In the genomic region with DNA sequence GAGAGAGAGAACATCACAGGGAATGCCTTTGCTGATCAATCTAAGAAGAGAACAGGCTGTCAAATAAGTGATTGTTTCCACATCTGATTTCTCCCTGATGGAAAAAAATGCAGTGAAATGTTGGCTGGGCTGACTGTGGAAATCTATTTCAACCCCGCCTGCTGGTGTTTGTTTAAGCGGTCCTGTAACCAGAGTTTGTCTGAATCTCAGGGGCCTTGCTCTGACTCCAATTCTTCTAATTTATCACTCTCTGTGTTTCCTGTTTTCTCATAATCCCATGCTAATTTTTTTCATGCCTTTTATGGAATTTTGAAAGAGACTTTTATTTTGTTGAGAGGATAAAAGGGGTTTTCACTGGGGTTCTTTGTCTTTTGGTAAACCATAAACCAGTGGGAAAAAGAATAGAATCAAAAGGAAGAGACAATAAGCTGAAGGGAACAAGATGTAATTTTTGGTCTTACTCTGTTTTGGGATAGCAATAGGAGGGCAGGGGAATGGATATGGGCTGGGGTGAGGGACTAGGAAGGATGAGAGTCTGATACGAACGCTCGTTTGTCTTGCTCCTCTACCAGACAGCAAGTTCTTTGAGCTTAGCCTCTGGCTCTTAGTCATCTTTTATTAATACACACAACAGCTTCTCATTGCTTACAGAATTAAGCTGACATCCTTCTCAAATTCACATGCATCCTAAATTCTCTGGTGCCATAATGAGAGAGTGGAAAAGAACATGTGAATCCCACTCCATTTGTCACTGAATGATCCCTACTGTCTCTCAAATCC, we compare ENCODE assay signal across 13 cellular contexts. TPM values are rescaled to one million over a fixed set of nuclear protein-coding genes. Genes with fewer than 3 reads are reported as not detected.
DNase-seq lines count a peak whose midpoint lies in the region; ATAC-seq and TF ChIP-seq lines count a peak whose summit lies in the region.
"Had no signal": no experiment of that assay in that cellular context is flagged by ENCODE, and none has a peak within 500 bp of the region (broad histone marks: within the 10 kb centered on the region; RNA-seq: fewer than 3 reads in every experiment).

No MANE protein-coding gene starts in this region.

- peak overlapping the region; percentile 0 to 56 (median 44) for H3K27ac ChIP-seq in body of pancreas
- no peak overlapping the region for H3K27ac ChIP-seq in osteoblast (ENCODE audit: low read depth, low read length)
- peak overlapping the region; percentile 41 to 67 (median 48) for H3K27ac ChIP-seq in upper lobe of left lung

- H3K9me3 ChIP-seq in body of pancreas = no peaks in the 10 kb centered on the region
- H3K9me3 ChIP-seq in osteoblast (ENCODE audit: low read depth, low read length) = no peaks in the 10 kb centered on the region
- H3K9me3 ChIP-seq in upper lobe of left lung = no peaks in the 10 kb centered on the region

- peak overlapping the region; percentile 36 for H2AFZ ChIP-seq in osteoblast (ENCODE audit: low read length)

- TF ChIP-seq POLR2A in body of pancreas (IDR thresholded peaks at IDR 0.05) = no peak
- TF ChIP-seq POLR2A in upper lobe of left lung (IDR thresholded peaks at IDR 0.05) = no peak

- no peak overlapping the region for H3K4me3 ChIP-seq in body of pancreas
- no peak overlapping the region for H3K4me3 ChIP-seq in osteoblast (ENCODE audit: insufficient read depth, low read length)
- H3K4me3 ChIP-seq in upper lobe of left lung = no peak overlapping the region

- peak in 1 of 7 experiments; percentile 4 for TF ChIP-seq CTCF in body of pancreas (IDR thresholded peaks at IDR 0.05)
- no peak for TF ChIP-seq CTCF in osteoblast (IDR thresholded peaks at IDR 0.05; ENCODE audit: extremely low read depth, low read depth, low read length)
- TF ChIP-seq CTCF in upper lobe of left lung (IDR thresholded peaks at IDR 0.05) = no peak

- 24 to 31% methylated on average over 5 of the region's 5 CpGs for WGBS in body of pancreas, 2 donors
- WGBS in upper lobe of left lung, 2 donors = 45 to 61% methylated on average over 5 of the region's 5 CpGs

- no peaks in the 10 kb centered on the region for H4K20me1 ChIP-seq in osteoblast (ENCODE audit: insufficient read depth, low read length)

- no peak for TF ChIP-seq EP300 in upper lobe of left lung (IDR thresholded peaks at IDR 0.05)

- DNase-seq in body of pancreas (peak in 1 of 4 donors; percentile 36), Right ventricle myocardium superior (no peak), osteoblast (ENCODE audit: insufficient read length, low spot score, missing footprints) (no peak), upper lobe of left lung (no peak), hypothalamus (lab: John Stamatoyannopoulos, UW) (no peak)
- DNase-seq: activated CD8-positive, alpha-beta memory T cell treated with anti-CD3 and anti-CD28 coated beads for 24 hours; endodermal cell; naive thymus-derived CD4-positive, alpha-beta T cell; T1000 had no signal

- H3K79me2 ChIP-seq in osteoblast (ENCODE audit: insufficient read depth, low read length) = no peaks in the 10 kb centered on the region

- H3K27me3 ChIP-seq in body of pancreas = no peaks in the 10 kb centered on the region
- H3K27me3 ChIP-seq in osteoblast (ENCODE audit: insufficient read depth, low read length) = peaks cover 10% of the 10 kb centered on the region
- no peaks in the 10 kb centered on the region for H3K27me3 ChIP-seq in upper lobe of left lung

- intact Hi-C loops in body of pancreas (cut with DNase I) = no loop called here
- intact Hi-C loops in Right ventricle myocardium superior (cut with DNase I) = no loop called here

- peaks cover 10% of the 10 kb centered on the region for H3K4me1 ChIP-seq in body of pancreas
- H3K4me1 ChIP-seq in osteoblast (ENCODE audit: insufficient read depth, low read length) = peaks cover 15% of the 10 kb centered on the region
- peaks cover 0 to 2% (median 0%) of the 10 kb centered on the region in 4 donors for H3K4me1 ChIP-seq in upper lobe of left lung

- no peaks in the 10 kb centered on the region for H3K36me3 ChIP-seq in body of pancreas (replicated peaks in 1 of 2; ENCODE audit: insufficient read depth in 1 of 2, low read depth in 2 of 2)
- no peaks in the 10 kb centered on the region for H3K36me3 ChIP-seq in osteoblast (ENCODE audit: insufficient read depth, low read length)
- H3K36me3 ChIP-seq in upper lobe of left lung = no peaks in the 10 kb centered on the region

- ATAC-seq in body of pancreas (peak; percentile 63), Right ventricle myocardium superior (ENCODE audit: poor library complexity) (peak; percentile 83), upper lobe of left lung (ENCODE audit: low FRiP score in 2 of 2) (peak in 1 of 2 donors; percentile 82), HG03521 (IDR thresholded peaks at IDR 0.05; ENCODE audit: unreplicated experiment) (no peak), HG03432 (IDR thresholded peaks at IDR 0.05; ENCODE audit: unreplicated experiment) (no peak)
- ATAC-seq: naive thymus-derived CD4-positive, alpha-beta T cell; Panc1; stimulated activated memory B cell treated with anti-CD40 and anti-IgM and Interleukin-4, amounts not matched to agents 10 μg/mL and 1 μg/mL and 100 μg/mL, for 72 hours had no signal

- peak overlapping the region; percentile 6 for H3K4me2 ChIP-seq in osteoblast (ENCODE audit: insufficient read depth, low read length)

RNA-seq across cellular contexts. Expression of a gene that starts 8.0 kb away (rescaled TPM):
- 100 to 1,000 TPM; 162 to 228 TPM for total RNA-seq in body of pancreas
- 231 TPM for total RNA-seq in Right ventricle myocardium superior
- total RNA-seq in osteoblast = 8.0 and 16.8 TPM in 2 replicates
- total RNA-seq in upper lobe of left lung = 100 to 1,000 TPM in 5 of 6 donors, 10 to 100 TPM in 1; 47.1 to 660 (median 286) TPM
- total RNA-seq: endodermal cell had no signal

RNA-seq across cellular contexts. Expression of a gene that starts 44.7 kb away (rescaled TPM):
- total RNA-seq in body of pancreas = 100 to 1,000 TPM in 1 of 2 donors, 10 to 100 TPM in 1; 79.1 to 131 TPM
- total RNA-seq in Right ventricle myocardium superior = 0.24 TPM
- total RNA-seq in osteoblast = not detected in 2 replicates
- total RNA-seq in upper lobe of left lung = 10 to 100 TPM in 1 of 6 donors, 1 to 10 TPM in 4, not detected in 1; 1.2 to 25.0 (median 9.3) TPM

RNA-seq across cellular contexts. Expression of a gene that starts 50.3 kb away (rescaled TPM):
- total RNA-seq in body of pancreas (1 to 10 TPM; 1.3 to 3.1 TPM), Right ventricle myocardium superior (2.8 TPM), osteoblast (not detected in 2 replicates), upper lobe of left lung (1 to 10 TPM in 4 of 6 donors, under 1 TPM in 2; 0.55 to 5.8 (median 2.1) TPM)
- total RNA-seq: endodermal cell; naive thymus-derived CD4-positive, alpha-beta T cell had no signal

Comparison
In these comparisons a context has a peak if more than half of its experiments do, and no peak if none do; other contexts are left out.
1. ATAC-seq: peak in body of pancreas (single experiment) and Right ventricle myocardium superior (single experiment); none in HG03521 (single experiment) and HG03432 (single experiment).